ENCODE assay signal across 8 cellular contexts in the genomic region with DNA sequence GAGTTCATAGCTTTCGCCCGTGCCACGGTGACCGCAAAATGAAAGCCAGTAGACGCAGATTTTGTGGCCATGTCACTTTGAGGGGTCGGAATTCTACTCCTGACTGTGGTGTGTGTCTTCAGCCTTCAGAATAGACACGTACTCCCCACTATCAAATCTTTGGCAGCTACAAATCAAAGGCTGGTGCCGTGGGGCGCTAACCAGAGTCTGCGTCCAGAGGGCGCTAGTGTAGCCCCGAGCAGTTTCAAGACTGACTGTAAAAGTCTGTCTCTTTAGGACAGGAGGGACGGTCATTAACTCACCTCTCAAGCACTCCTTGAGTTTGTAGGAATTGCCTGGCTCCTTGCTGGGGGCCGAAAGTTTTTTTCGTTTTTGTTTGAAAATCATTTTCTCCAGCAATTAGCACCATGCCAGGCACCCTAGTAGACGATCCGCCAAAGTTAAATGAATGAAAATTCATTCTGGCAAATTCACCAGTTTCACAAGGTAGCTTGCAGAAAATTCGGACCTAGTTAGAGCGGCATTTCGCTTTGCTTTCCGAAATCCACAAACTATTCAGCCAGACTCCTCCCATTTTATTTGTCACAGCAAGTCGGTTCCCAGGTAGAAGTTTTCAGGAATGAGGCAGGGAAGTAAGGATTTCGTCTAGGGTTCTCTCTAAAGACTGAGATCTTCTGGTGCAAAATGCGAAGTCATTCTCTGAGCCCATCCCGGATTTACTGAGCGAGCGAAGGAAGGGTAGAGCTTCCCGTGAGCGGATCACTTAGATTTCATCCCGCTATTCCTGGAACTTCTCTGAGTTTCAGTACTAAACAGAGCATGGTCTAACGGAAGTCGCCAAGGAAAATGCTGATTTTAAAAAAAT. TPM values are rescaled to one million over a fixed set of nuclear protein-coding genes. Genes with fewer than 3 reads are reported as not detected.
DNase-seq lines count a peak whose midpoint lies in the region; ATAC-seq and TF ChIP-seq lines count a peak whose summit lies in the region.

No MANE protein-coding gene starts in this region.

- peak; percentile 44 for ATAC-seq in GM21390 (IDR thresholded peaks at IDR 0.05; ENCODE audit: unreplicated experiment)

- H2BK12ac ChIP-seq in trophoblast cell (ENCODE audit: low read length): no peak overlapping the region

- no peaks in the 10 kb centered on the region for H3K36me3 ChIP-seq in trophoblast cell (ENCODE audit: control insufficient read depth in 1 of 2, insufficient read depth in 2 of 2, low read length in 2 of 2)

- H2AK5ac ChIP-seq in trophoblast cell (ENCODE audit: low read length): no peak overlapping the region

- no peaks in the 10 kb centered on the region for H3K9me3 ChIP-seq in trophoblast cell (ENCODE audit: insufficient read depth, low read depth, low read length)

- no peak overlapping the region for H4K8ac ChIP-seq in trophoblast cell (ENCODE audit: low read depth, low read length)

- peak overlapping the region; percentile 18; the same call in 1 of the 2 replicates for H3K4me3 ChIP-seq in AG10803 (ENCODE audit: low read length)
- H3K4me3 ChIP-seq in fibroblast of the aortic adventitia (ENCODE audit: low read depth, low read length): peak overlapping the region; percentile 35
- no peak overlapping the region for H3K4me3 ChIP-seq in trophoblast cell (ENCODE audit: low read depth, low read length)

- H3K9ac ChIP-seq in trophoblast cell (ENCODE audit: low read length): no peak overlapping the region

- H4K91ac ChIP-seq in trophoblast cell (ENCODE audit: low read depth, low read length): no peak overlapping the region

- H3K4me2 ChIP-seq in trophoblast cell (ENCODE audit: low read length): peak overlapping the region; percentile 65

- no peaks in the 10 kb centered on the region for H3K79me1 ChIP-seq in trophoblast cell (ENCODE audit: low read length)

- no peak overlapping the region for H3K4ac ChIP-seq in trophoblast cell (ENCODE audit: low read depth, low read length)

- H2AFZ ChIP-seq in trophoblast cell (ENCODE audit: insufficient read depth, low read length, poor library complexity): no peak overlapping the region

- TF ChIP-seq CTCF in AG10803 (conservative IDR thresholded peaks at IDR 0.05; ENCODE audit: low read length): peak; percentile 70
- TF ChIP-seq CTCF in fibroblast of the aortic adventitia (IDR thresholded peaks at IDR 0.05; ENCODE audit: insufficient read depth, low read length): peak; percentile 78

- no peak overlapping the region for H3K18ac ChIP-seq in trophoblast cell (ENCODE audit: low read length)

- peak; percentile 23 for DNase-seq in AG10803 (ENCODE audit: low read depth)
- DNase-seq in NCI-H2227 treated with DMSO at 0.1 percent for 48 hours (lab: John Stamatoyannopoulos, UW): peak; percentile 24
- peak; percentile 71 for DNase-seq in activated T-cell treated with anti-CD3 and anti-CD28 coated beads, Interleukin-2, amount 50 U/mL, for 1 hour
- DNase-seq in fibroblast of the aortic adventitia (ENCODE audit: low read depth): peak; percentile 49
- DNase-seq in trophoblast cell: peak; percentile 38 to 46
- DNase-seq in DMS79 treated with DMSO at 0.1 percent for 48 hours (lab: John Stamatoyannopoulos, UW): no peak
- DNase-seq in NCI-H774 (lab: John Stamatoyannopoulos, UW): no peak

- peaks cover 0 to 17% of the 10 kb centered on the region in 2 experiments for H3K4me1 ChIP-seq in trophoblast cell (ENCODE audit: control insufficient read depth in 1 of 2, insufficient read depth in 2 of 2, low read length in 2 of 2)

- WGBS in trophoblast cell (ENCODE audit: extremely low coverage, insufficient coverage, insufficient read length): no CpG with 5 or more reads among the region's 32 CpGs

- H3K27me3 ChIP-seq in trophoblast cell (ENCODE audit: insufficient read depth, low read length): peaks cover 37% of the 10 kb centered on the region

- no peak overlapping the region for H2BK5ac ChIP-seq in trophoblast cell (ENCODE audit: low read depth, low read length, poor library complexity)

- no peaks in the 10 kb centered on the region for H3K79me2 ChIP-seq in trophoblast cell (ENCODE audit: control insufficient read depth, insufficient read depth, low read length, poor library complexity)

- H3K27ac ChIP-seq in trophoblast cell (ENCODE audit: low read depth, low read length): no peak overlapping the region

- H2BK120ac ChIP-seq in trophoblast cell (ENCODE audit: insufficient read depth, low read length, poor library complexity): no peak overlapping the region

- no peak overlapping the region for H4K12ac ChIP-seq in trophoblast cell (ENCODE audit: low read depth, low read length)

- H3K14ac ChIP-seq in trophoblast cell (ENCODE audit: low read length): no peak overlapping the region

- no peak overlapping the region for H3K23ac ChIP-seq in trophoblast cell (ENCODE audit: low read length)

RNA-seq across cellular contexts. Expression of gene CALCA, which starts 2.8 kb away (rescaled TPM):
- total RNA-seq in fibroblast of the aortic adventitia (ENCODE audit: low replicate concordance): not detected in 2 replicates
- 0.94 and 1.3 TPM in 2 replicates for polyA plus RNA-seq in trophoblast cell (2013)

Comparison
In these comparisons a context has a peak if more than half of its experiments do, and no peak if none do; other contexts are left out.
1. DNase-seq: peak in AG10803 (single experiment), NCI-H2227 treated with DMSO at 0.1 percent for 48 hours (single experiment), activated T-cell treated with anti-CD3 and anti-CD28 coated beads, Interleukin-2, amount 50 U/mL, for 1 hour (single experiment), fibroblast of the aortic adventitia (single experiment) and trophoblast cell (2 of 2); none in DMS79 treated with DMSO at 0.1 percent for 48 hours (single experiment) and NCI-H774 (single experiment).